24 cellular contexts compared by ENCODE assay signal in genomic region chr7:77396894-77397547, GRCh38.
"Had no signal": no experiment of that assay in that cellular context is flagged by ENCODE, and none has a peak within 500 bp of the region (broad histone marks: within the 10 kb centered on the region; RNA-seq: fewer than 3 reads in every experiment).

No MANE protein-coding gene starts in this region.

- H3K4me1 ChIP-seq: pancreas, psoas muscle, right lobe of liver, sigmoid colon, thyroid gland, tibial nerve, vagina had no signal

- ATAC-seq: natural killer cell treated with Interleukin-12 subunit alpha and Interleukin-12 subunit beta and Interleukin-15 and Interleukin-18, amount 100 ng/mL, for 72 hours; pancreas; psoas muscle; right cardiac atrium; stimulated activated effector memory CD8-positive, alpha-beta T cell treated with anti-CD3 and anti-CD28 coated beads, Interleukin-12 subunit alpha, Interleukin-12 subunit beta, amount 100 ng/mL, for 72 hours; stimulated activated naive B cell treated with anti-CD40 and anti-IgM and Interleukin-4, amounts not matched to agents 10 μg/mL and 1 μg/mL and 100 μg/mL, for 72 hours had no signal

- H3K27me3 ChIP-seq: neutrophil, pancreas, right lobe of liver, sigmoid colon, stomach, thyroid gland, tibial nerve, upper lobe of left lung, vagina had no signal

- H3K27ac ChIP-seq: neutrophil, pancreas, psoas muscle, right lobe of liver, sigmoid colon, stomach, thoracic aorta, thyroid gland, tibial nerve, vagina had no signal

- H3K9me3 ChIP-seq: neutrophil, pancreas, psoas muscle, right lobe of liver, sigmoid colon, stomach, thoracic aorta, thyroid gland, tibial nerve, upper lobe of left lung, vagina had no signal

- DNase-seq: nephron progenitor cell; nucleus accumbens; pancreas; psoas muscle; right cardiac atrium; right lobe of liver; sigmoid colon; small intestine; stimulated activated CD4-positive, alpha-beta T cell treated with anti-CD3 and anti-CD28 coated beads, Interleukin-15, amount 100 ng/mL, for 24 hours; stimulated activated CD4-positive, alpha-beta T cell treated with anti-CD3 and anti-CD28 coated beads, Interleukin-2, amount 100 ng/mL, for 24 hours; stimulated activated CD4-positive, alpha-beta T cell treated with anti-CD3 and anti-CD28 coated beads, Interleukin-2, amount 100 ng/mL, for 48 hours; stimulated activated CD4-positive, alpha-beta T cell treated with anti-CD3 and anti-CD28 coated beads, Interleukin-4, amount 100 ng/mL, for 24 hours; stimulated activated naive B cell treated with anti-CD40 and anti-IgM and Interleukin-4, amounts not matched to agents 10 μg/mL and 1 μg/mL and 100 μg/mL, for 72 hours; stimulated activated naive CD4-positive, alpha-beta T cell treated with Interleukin-2 at 50 U/mL for 16 hours; stomach; thyroid gland; trophoblast cell; upper lobe of left lung had no signal

- H3K4me3 ChIP-seq: pancreas, psoas muscle, right lobe of liver, sigmoid colon, stomach, thoracic aorta, thyroid gland, tibial nerve, upper lobe of left lung, vagina had no signal

- H3K36me3 ChIP-seq: pancreas, right lobe of liver, thoracic aorta, thyroid gland, vagina had no signal
